11 cellular contexts compared by ENCODE assay signal in genomic region chr5:80206282-80206681, GRCh38. TPM values are rescaled to one million over a fixed set of nuclear protein-coding genes. Genes with fewer than 3 reads are reported as not detected.
A peak's percentile ranks its signal among the peaks of the same experiment; 100 is the strongest.
DNase-seq lines count a peak whose midpoint lies in the region; ATAC-seq and TF ChIP-seq lines count a peak whose summit lies in the region.
"Had no signal": no experiment of that assay in that cellular context is flagged by ENCODE, and none has a peak within 500 bp of the region (broad histone marks: within the 10 kb centered on the region; RNA-seq: fewer than 3 reads in every experiment).

No MANE protein-coding gene starts in this region.

- H3K36me3 ChIP-seq in tibial nerve (peaks cover 0 to 16% (median 0%) of the 10 kb centered on the region in 3 donors), Karpas-422 (ENCODE audit: insufficient read depth, low read length) (no peaks in the 10 kb centered on the region)

- peak overlapping the region; percentile 88 for H3K27ac Mint-ChIP-seq in activated T-cell treated with anti-CD3 and anti-CD28 coated beads, Interleukin-2, amount 50 U/mL, for 24 hours
- H3K27ac Mint-ChIP-seq: memory B cell had no signal

- H3K4me1 ChIP-seq in tibial nerve: peaks cover 4 to 70% (median 26%) of the 10 kb centered on the region in 4 donors
- H3K4me1 ChIP-seq in Karpas-422 (ENCODE audit: low read length): no peaks in the 10 kb centered on the region

- no peaks in the 10 kb centered on the region for H4K20me1 ChIP-seq in Karpas-422 (ENCODE audit: insufficient read depth, low read depth, low read length)

- H3K27ac ChIP-seq in angular gyrus (ENCODE audit: low read depth, low read length) (peak overlapping the region; percentile 67), tibial nerve (peak overlapping the region; percentile 37 to 85 (median 60)), Karpas-422 (ENCODE audit: low read length) (no peak overlapping the region)

- 41 to 42% methylated on average over 4 of the region's 4 CpGs for WGBS in tibial nerve, 2 donors

- H3K27me3 ChIP-seq in tibial nerve (no peaks in the 10 kb centered on the region), Karpas-422 (ENCODE audit: low read length) (no peaks in the 10 kb centered on the region)

- H3K4me3 ChIP-seq in tibial nerve: no peak overlapping the region
- H3K4me3 ChIP-seq in Karpas-422 (ENCODE audit: low read length): no peak overlapping the region

- H3K9me2 ChIP-seq in Karpas-422 (replicated peaks; ENCODE audit: insufficient read depth, low read length): no peaks in the 10 kb centered on the region

- no peak for ATAC-seq in GM19324 (IDR thresholded peaks at IDR 0.05; ENCODE audit: low FRiP score, unreplicated experiment)

- no peak for TF ChIP-seq POLR2A in tibial nerve (IDR thresholded peaks at IDR 0.05)

- H3K9me3 Mint-ChIP-seq in activated T-cell treated with anti-CD3 and anti-CD28 coated beads, Interleukin-2, amount 50 U/mL, for 24 hours: no peaks in the 10 kb centered on the region

- no peak overlapping the region for H3K4me3 Mint-ChIP-seq in activated T-cell treated with anti-CD3 and anti-CD28 coated beads, Interleukin-2, amount 50 U/mL, for 24 hours
- H3K4me3 Mint-ChIP-seq: memory B cell had no signal

- TF ChIP-seq CTCF in tibial nerve (IDR thresholded peaks at IDR 0.05): no peak

- no peak for TF ChIP-seq EP300 in tibial nerve (IDR thresholded peaks at IDR 0.05)

- no peak overlapping the region for H2AFZ ChIP-seq in Karpas-422 (ENCODE audit: low read length)

- H3K9me3 ChIP-seq in tibial nerve (no peaks in the 10 kb centered on the region), Karpas-422 (ENCODE audit: low read length) (no peaks in the 10 kb centered on the region)

- H3K36me3 Mint-ChIP-seq in activated T-cell treated with anti-CD3 and anti-CD28 coated beads, Interleukin-2, amount 50 U/mL, for 24 hours (ENCODE audit: low read depth): peaks cover 46% of the 10 kb centered on the region

- H3K4me2 ChIP-seq in Karpas-422 (ENCODE audit: low read depth, low read length, poor library complexity, severe bottlenecking): no peak overlapping the region

- H3K79me2 ChIP-seq in Karpas-422 (ENCODE audit: low read length): no peaks in the 10 kb centered on the region

- H3K9ac ChIP-seq in Karpas-422 (ENCODE audit: low read length): no peak overlapping the region

- no peaks in the 10 kb centered on the region for H3K27me3 Mint-ChIP-seq in activated T-cell treated with anti-CD3 and anti-CD28 coated beads, Interleukin-2, amount 50 U/mL, for 24 hours
- H3K27me3 Mint-ChIP-seq: memory B cell had no signal

- DNase-seq in activated T-cell treated with anti-CD3 and anti-CD28 coated beads, Interleukin-2, amount 50 U/mL, for 24 hours: no peak
- DNase-seq in activated T-cell treated with anti-CD3 and anti-CD28 coated beads, Interleukin-2, amount 50 U/mL, for 48 hours: no peak
- peak; percentile 55 for DNase-seq in hepatic stellate cell (ENCODE audit: low spot score)
- no peak for DNase-seq in tibial nerve (ENCODE audit: low spot score in 2 of 2)
- no peak for DNase-seq in Karpas-422
- DNase-seq in H4 (ENCODE audit: low spot score): no peak
- DNase-seq: activated effector memory CD4-positive, alpha-beta T cell treated with anti-CD3 and anti-CD28 coated beads, Interleukin-2, amount 50 U/mL, for 16 hours; KBM-7 had no signal

- peaks cover 88% of the 10 kb centered on the region for H3K4me1 Mint-ChIP-seq in activated T-cell treated with anti-CD3 and anti-CD28 coated beads, Interleukin-2, amount 50 U/mL, for 24 hours (ENCODE audit: low read depth)

RNA-seq across cellular contexts. Expression of gene SERINC5, which starts 49.6 kb away (rescaled TPM):
- total RNA-seq in tibial nerve: 10 to 100 TPM; 29.1 to 35.8 (median 32.3) TPM
- total RNA-seq in Karpas-422 (2014; rRNA removed; shearing (Covaris generic); ENCODE audit: low replicate concordance): 2.6 and 4.4 TPM in 2 replicates
- total RNA-seq in H4 (2014; rRNA removed; shearing (Covaris generic)): 10.1 and 15.6 TPM in 2 replicates
